9 cellular contexts compared by ENCODE assay signal in the genomic region with DNA sequence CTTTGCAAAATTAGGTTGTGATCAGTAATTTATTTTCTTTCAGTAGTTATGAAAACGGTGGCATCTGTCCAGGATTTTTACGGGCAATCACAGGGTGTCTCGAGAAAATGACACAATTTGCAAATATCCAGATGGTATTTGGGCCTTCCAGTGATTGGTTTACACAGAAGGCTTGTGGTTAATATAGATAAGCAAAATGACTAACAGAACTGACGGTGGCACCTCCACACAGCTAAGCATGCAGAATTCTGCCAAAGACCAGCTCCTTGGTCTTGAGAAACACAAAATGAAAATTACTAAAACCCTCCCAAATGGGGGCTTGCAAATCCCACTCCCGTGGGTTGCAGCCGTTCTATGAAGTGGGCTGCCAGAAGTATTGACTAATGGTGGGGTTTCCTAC. TPM values are rescaled to one million over a fixed set of nuclear protein-coding genes. Genes with fewer than 3 reads are reported as not detected.
DNase-seq lines count a peak whose midpoint lies in the region; ATAC-seq, FAIRE-seq and TF ChIP-seq lines count a peak whose summit lies in the region.
"Had no signal": no experiment of that assay in that cellular context is flagged by ENCODE, and none has a peak within 500 bp of the region (broad histone marks: within the 10 kb centered on the region; RNA-seq: fewer than 3 reads in every experiment).

No MANE protein-coding gene starts in this region.

- H3K4me1 ChIP-seq in GM12878 (ENCODE audit: control insufficient read depth, insufficient read depth, low read length), result peaks cover 14% of the 10 kb centered on the region

- CTCF ChIA-PET in GM12878 (lab: Yijun Ruan, JAX), result interaction anchor here (0.6 to 10.8 kb wide), 8 partner anchors 14 to 193 kb away, joined by 3 to 429 read pairs (median 144); no protein-coding TSS in a partner anchor

- H3K9me3 ChIP-seq in GM12878 (replicated peaks; ENCODE audit: control insufficient read depth, insufficient read depth, low read length), result no peaks in the 10 kb centered on the region

- peaks cover 51% of the 10 kb centered on the region for H3K79me2 ChIP-seq in GM12878 (ENCODE audit: control insufficient read depth, insufficient read depth, low read length)

- no TSS peak for BruUV-seq in GM12878 (replicated peaks; lab: Mats Ljungman, UMichigan)

- ATAC-seq in GM12878, result peak; percentile 57
- peak; percentile 74 to 76 for ATAC-seq in natural killer cell treated with Interleukin-12 subunit alpha and Interleukin-12 subunit beta and Interleukin-15 and Interleukin-18, amount 100 ng/mL, for 72 hours
- ATAC-seq in HG03342 (IDR thresholded peaks at IDR 0.05; ENCODE audit: unreplicated experiment), result no peak
- no peak for ATAC-seq in HG03196 (IDR thresholded peaks at IDR 0.05; ENCODE audit: unreplicated experiment)

- H3K36me3 Mint-ChIP-seq in natural killer cell treated with Interleukin-12 subunit alpha and Interleukin-12 subunit beta and Interleukin-15 and Interleukin-18, amount 100 ng/mL, for 72 hours, result peaks cover 29% of the 10 kb centered on the region

- H3K9me3 Mint-ChIP-seq in natural killer cell treated with Interleukin-12 subunit alpha and Interleukin-12 subunit beta and Interleukin-15 and Interleukin-18, amount 100 ng/mL, for 72 hours, result no peaks in the 10 kb centered on the region

- intact Hi-C loops in GM12878 (cut with micrococcal nuclease; ENCODE audit: unreplicated experiment), result no loop called here

- no peak overlapping the region for H2AFZ ChIP-seq in GM12878 (ENCODE audit: control insufficient read depth, low read depth, low read length)

- peak overlapping the region; percentile 12; the same call in 1 of the 2 replicates for H3K4me3 ChIP-seq in GM12878

- no peak for TF ChIP-seq CTCF in GM12878 (IDR thresholded peaks at IDR 0.05 in 2 of 3, conservative IDR thresholded peaks at IDR 0.05 in 1 of 3; ENCODE audit: control insufficient read depth in 2 of 3, extremely low read depth in 1 of 3, insufficient read depth in 1 of 3, low read depth in 3 of 3, low read length in 3 of 3)

- POLR2A ChIA-PET in GM12878 (lab: Charles Lee), result interaction anchor here (1.2 to 7.5 kb wide), 5 partner anchors 12 to 71 kb away, joined by 5 to 100 read pairs (median 84); no protein-coding TSS in a partner anchor

- H3K27ac Mint-ChIP-seq in natural killer cell treated with Interleukin-12 subunit alpha and Interleukin-12 subunit beta and Interleukin-15 and Interleukin-18, amount 100 ng/mL, for 72 hours, result peak overlapping the region; percentile 83 to 93

- no peaks in the 10 kb centered on the region for H3K27me3 ChIP-seq in GM12878 (replicated peaks in 1 of 2; ENCODE audit: control insufficient read depth in 2 of 2, insufficient read depth in 2 of 2, low read length in 1 of 2)

- no peak for TF ChIP-seq EP300 in GM12878 (IDR thresholded peaks at IDR 0.05; ENCODE audit: borderline replicate concordance in 1 of 2, control insufficient read depth in 1 of 2, low read depth in 2 of 2, low read length in 2 of 2)

- FAIRE-seq in GM12878 (lab: Jason Lieb, UNC), result no peak

- peak; percentile 47 for DNase-seq in EH (ENCODE audit: low read depth)
- DNase-seq in NCI-H226, result peak; percentile 75
- DNase-seq in GM12878 (ENCODE audit: low read depth, low spot score), result no peak
- peak; percentile 69 for DNase-seq in natural killer cell treated with Interleukin-12 subunit alpha and Interleukin-12 subunit beta and Interleukin-15 and Interleukin-18, amount 100 ng/mL, for 72 hours (ENCODE audit: low spot score)
- DNase-seq in SW 1271 (lab: John Stamatoyannopoulos, UW), result no peak
- no peak for DNase-seq in medulla oblongata (ENCODE audit: extremely low spot score)
- DNase-seq: NCI-H524 had no signal

- peak overlapping the region; percentile 99 for H3K4me3 Mint-ChIP-seq in natural killer cell treated with Interleukin-12 subunit alpha and Interleukin-12 subunit beta and Interleukin-15 and Interleukin-18, amount 100 ng/mL, for 72 hours

- no peak for TF ChIP-seq POLR2A in GM12878 (IDR thresholded peaks at IDR 0.05; ENCODE audit: low read depth, low read length)

- SMC1A ChIA-PET in GM12878 (lab: Charles Lee; ENCODE audit: uncharacterized antibody, unreplicated experiment), result interaction anchor here (1.7 to 11.9 kb wide), 8 partner anchors 11 to 120 kb away, joined by 5 to 411 read pairs (median 128); no protein-coding TSS in a partner anchor

- H3K27me3 Mint-ChIP-seq in natural killer cell treated with Interleukin-12 subunit alpha and Interleukin-12 subunit beta and Interleukin-15 and Interleukin-18, amount 100 ng/mL, for 72 hours, result no peaks in the 10 kb centered on the region

- H4K20me1 ChIP-seq in GM12878 (ENCODE audit: control insufficient read depth, insufficient read depth), result no peaks in the 10 kb centered on the region

- RAD21 ChIA-PET in GM12878 (lab: Charles Lee; ENCODE audit: unreplicated experiment), result interaction anchor here (1.4 to 14.1 kb wide), 8 partner anchors 6 to 193 kb away, joined by 4 to 388 read pairs (median 202); no protein-coding TSS in a partner anchor

- no peak for TF ChIP-seq RAD21 in GM12878 (IDR thresholded peaks at IDR 0.05; ENCODE audit: insufficient read depth, low read depth, low read length)

- H3K36me3 ChIP-seq in GM12878 (ENCODE audit: control insufficient read depth in 2 of 2, insufficient read depth in 2 of 2, low read length in 1 of 2), result no peaks in the 10 kb centered on the region

- H3K4me2 ChIP-seq in GM12878 (ENCODE audit: control insufficient read depth, insufficient read depth), result peak overlapping the region; percentile 59; the same call in 1 of the 2 replicates

- H3K4me1 Mint-ChIP-seq in natural killer cell treated with Interleukin-12 subunit alpha and Interleukin-12 subunit beta and Interleukin-15 and Interleukin-18, amount 100 ng/mL, for 72 hours (ENCODE audit: low read depth in 2 of 2), result peaks cover 56 to 88% of the 10 kb centered on the region in 2 donors

- H3K27ac ChIP-seq in GM12878 (ENCODE audit: control insufficient read depth, insufficient read depth), result no peak overlapping the region; the same call in 1 of the 2 replicates

- in situ Hi-C loops in GM12878 (cut with MboI), result loop anchor here (5.0 kb wide), 1 partner anchor 84 kb away; no protein-coding TSS in a partner anchor

- no peak overlapping the region for H3K9ac ChIP-seq in GM12878 (ENCODE audit: control insufficient read depth, insufficient read depth, low read length)

- WGBS in GM12878 (ENCODE audit: insufficient coverage, insufficient replicate concordance, low lambda C conversion rate, missing lambda C conversion rate), result 32% methylated on average over 6 of the region's 6 CpGs

TF ChIP-seq in GM12878, 131 proteins besides CTCF, POLR2A, EP300 and RAD21:
- TF ChIP-seq FOXK2 (IDR thresholded peaks at IDR 0.05) (no peak), RUNX3 (IDR thresholded peaks at IDR 0.05; ENCODE audit: low read length) (peak; percentile 54; the same call in 1 of the 2 replicates)
- TF ChIP-seq, protein P1, sequence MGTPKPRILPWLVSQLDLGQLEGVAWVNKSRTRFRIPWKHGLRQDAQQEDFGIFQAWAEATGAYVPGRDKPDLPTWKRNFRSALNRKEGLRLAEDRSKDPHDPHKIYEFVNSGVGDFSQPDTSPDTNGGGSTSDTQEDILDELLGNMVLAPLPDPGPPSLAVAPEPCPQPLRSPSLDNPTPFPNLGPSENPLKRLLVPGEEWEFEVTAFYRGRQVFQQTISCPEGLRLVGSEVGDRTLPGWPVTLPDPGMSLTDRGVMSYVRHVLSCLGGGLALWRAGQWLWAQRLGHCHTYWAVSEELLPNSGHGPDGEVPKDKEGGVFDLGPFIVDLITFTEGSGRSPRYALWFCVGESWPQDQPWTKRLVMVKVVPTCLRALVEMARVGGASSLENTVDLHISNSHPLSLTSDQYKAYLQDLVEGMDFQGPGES (IDR thresholded peaks at IDR 0.05), result no peak
TF ChIP-seq in GM12878: peak in this region for 1.

RNA-seq across cellular contexts. Expression of gene ARHGEF3, which starts 5.5 kb away (rescaled TPM):
- total RNA-seq in GM12878 (2013; cell fraction: nucleolus; rRNA removed), result 48.9 and 50.4 TPM in 2 replicates
- total RNA-seq in GM12878 (2014; rRNA removed), result 39.9 and 42.2 TPM in 2 replicates
- total RNA-seq in GM12878 (2014; rRNA removed; fragmentation: Illumina TruSeq; extraction: Trizol), result 59.3 and 61.0 TPM in 2 replicates
- 69.5 and 70.6 TPM in 2 replicates for total RNA-seq in GM12878 (2021)
- polyA plus RNA-seq in GM12878 (2011; ENCODE audit: low read depth), result 6.4 TPM
- polyA plus RNA-seq in GM12878 (2011; rRNA removed), result 49.8 and 53.2 TPM in 2 replicates
- 51.8 and 54.6 TPM in 2 replicates for polyA plus RNA-seq in GM12878 (2011; cell fraction: cytosol; rRNA removed)
- 34.9 and 46.0 TPM in 2 replicates for polyA plus RNA-seq in GM12878 (2011; cell fraction: nucleus; rRNA removed)
- 7.9 and 9.1 TPM in 2 replicates for polyA plus RNA-seq in GM12878 (2012)
- polyA plus RNA-seq in GM12878 (2014; fragmentation: Illumina TruSeq; extraction: Trizol), result 78.7 and 82.6 TPM in 2 replicates
- 10 to 100 TPM; 21.8 to 31.1 TPM for polyA plus RNA-seq in GM12878 (2014; fragmentation: Nextera tagmentation; extraction: Ambion mirVana)
- polyA plus RNA-seq in GM12878 (2014; rRNA removed), result 45.2 and 45.4 TPM in 2 replicates
- polyA plus RNA-seq in GM12878 (2016; fragmentation: Nextera tagmentation; extraction: Ambion mirVana), result 10 to 100 TPM; 68.9 to 74.5 TPM
- polyA minus RNA-seq in GM12878 (2011; rRNA and poly(A)+ RNA removed), result 70.3 and 91.3 TPM in 2 replicates
- 25.4 and 31.2 TPM in 2 replicates for polyA minus RNA-seq in GM12878 (2011; cell fraction: cytosol; rRNA and poly(A)+ RNA removed)
- polyA minus RNA-seq in GM12878 (2011; cell fraction: nucleus; rRNA and poly(A)+ RNA removed), result 20.1 and 37.3 TPM in 2 replicates
- total RNA-seq in natural killer cell treated with Interleukin-12 subunit alpha and Interleukin-12 subunit beta and Interleukin-15 and Interleukin-18, amount 100 ng/mL, for 72 hours, result 100 to 1,000 TPM in 1 of 2 donors, 10 to 100 TPM in 1; 42.9 to 102 TPM

Comparison
In these comparisons a context has a peak if more than half of its experiments do, and no peak if none do; other contexts are left out.
1. DNase-seq: peak in EH (single experiment), NCI-H226 (single experiment) and natural killer cell treated with Interleukin-12 subunit alpha and Interleukin-12 subunit beta and Interleukin-15 and Interleukin-18, amount 100 ng/mL, for 72 hours (single experiment); none in GM12878 (single experiment), SW 1271 (0 of 2) and medulla oblongata (single experiment).
2. ATAC-seq: peak in GM12878 (single experiment) and natural killer cell treated with Interleukin-12 subunit alpha and Interleukin-12 subunit beta and Interleukin-15 and Interleukin-18, amount 100 ng/mL, for 72 hours (2 of 2); none in HG03342 (single experiment) and HG03196 (single experiment).